Comparison of ENCODE assay signal across 8 cellular contexts in the genomic region with DNA sequence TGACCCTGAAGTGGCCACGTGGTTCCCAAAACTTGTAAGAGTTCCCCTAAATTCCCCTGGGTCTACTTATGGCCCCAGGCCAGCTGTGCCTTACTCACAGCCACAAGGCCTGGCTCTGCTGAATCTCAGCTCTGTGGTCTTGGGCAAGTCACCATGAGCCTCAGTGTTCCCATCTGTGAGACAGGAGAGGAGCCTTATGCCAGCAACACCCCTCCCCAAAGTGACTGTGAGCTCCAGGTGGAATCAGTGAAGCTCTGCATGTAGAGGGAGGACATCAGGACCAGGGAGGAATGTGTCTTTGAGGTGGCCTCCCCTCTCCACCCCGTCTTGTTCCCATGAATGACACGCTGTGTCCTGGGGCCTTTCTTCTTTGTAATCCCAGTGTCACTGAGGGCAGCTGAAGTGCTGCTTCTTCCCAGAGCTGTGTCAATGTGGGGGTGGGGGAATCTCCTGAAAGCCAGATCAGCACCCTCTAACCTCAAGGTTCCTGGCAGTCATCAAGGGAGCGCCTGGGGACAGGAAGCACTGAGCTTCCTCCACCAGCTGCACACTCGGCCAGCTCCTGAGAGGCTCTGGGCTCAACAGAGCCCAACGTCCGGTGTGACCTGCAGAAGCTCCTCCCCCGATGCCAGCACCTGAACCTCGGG.
DNase-seq lines count a peak whose midpoint lies in the region; ATAC-seq and TF ChIP-seq lines count a peak whose summit lies in the region.

No MANE protein-coding gene starts in this region.

- peak; percentile 55 for ATAC-seq in HG02798 (IDR thresholded peaks at IDR 0.05; ENCODE audit: poor library complexity, unreplicated experiment)

- 50 to 61% (median 51%) methylated on average over 9 of the region's 9 CpGs for WGBS in ovary, 3 donors
- WGBS in esophagus muscularis mucosa = 71% methylated on average over 4 of the region's 9 CpGs

- H3K27me3 ChIP-seq in ACC112 (ENCODE audit: insufficient read depth, low read length) (no peaks in the 10 kb centered on the region), ovary (no peaks in the 10 kb centered on the region), esophagus muscularis mucosa (no peaks in the 10 kb centered on the region)
- H3K27me3 ChIP-seq in effector memory CD4-positive, alpha-beta T cell (replicated peaks; ENCODE audit: control insufficient read depth, insufficient read depth, low read length, poor library complexity, severe bottlenecking) = no peaks in the 10 kb centered on the region

- TF ChIP-seq CTCF in ovary (IDR thresholded peaks at IDR 0.05) (no peak), esophagus muscularis mucosa (IDR thresholded peaks at IDR 0.05) (no peak)

- H3K36me3 ChIP-seq in ACC112 (ENCODE audit: insufficient read depth, low read length) (no peaks in the 10 kb centered on the region), ovary (no peaks in the 10 kb centered on the region), esophagus muscularis mucosa (no peaks in the 10 kb centered on the region)
- no peaks in the 10 kb centered on the region for H3K36me3 ChIP-seq in effector memory CD4-positive, alpha-beta T cell (ENCODE audit: control insufficient read depth, insufficient read depth, low read length)

- H3K27ac ChIP-seq in ACC112 (ENCODE audit: low read depth, low read length) = peak overlapping the region; percentile 51; the same call in 1 of the 2 replicates
- H3K27ac ChIP-seq in effector memory CD4-positive, alpha-beta T cell (ENCODE audit: insufficient read depth, low read length, poor library complexity, severe bottlenecking) = no peak overlapping the region
- peak overlapping the region in 1 of 2 donors; percentile 16 for H3K27ac ChIP-seq in ovary
- H3K27ac ChIP-seq in esophagus muscularis mucosa (replicated peaks in 1 of 4) = no peak overlapping the region

- peaks cover 2% of the 10 kb centered on the region for H3K9me3 ChIP-seq in effector memory CD4-positive, alpha-beta T cell (ENCODE audit: control insufficient read depth, low read length)
- H3K9me3 ChIP-seq in ovary (no peaks in the 10 kb centered on the region), esophagus muscularis mucosa (peaks cover 0 to 6% (median 2%) of the 10 kb centered on the region in 4 donors)

- peak; percentile 53 for TF ChIP-seq POLR2A in GM15510 (IDR thresholded peaks at IDR 0.05; ENCODE audit: borderline replicate concordance, extremely low read depth, insufficient read length)
- no peak for TF ChIP-seq POLR2A in ovary (IDR thresholded peaks at IDR 0.05)
- TF ChIP-seq POLR2A in esophagus muscularis mucosa (IDR thresholded peaks at IDR 0.05; ENCODE audit: low read depth) = no peak

- intact Hi-C loops in ovary (cut with DNase I) = no loop called here
- intact Hi-C loops in esophagus muscularis mucosa (cut with DNase I) = no loop called here

- no peaks in the 10 kb centered on the region for H3K79me2 ChIP-seq in ACC112 (ENCODE audit: control insufficient read depth, insufficient read depth, low read length, unreplicated experiment)

- H3K4me1 ChIP-seq in ACC112 (ENCODE audit: control insufficient read depth, insufficient read depth, low read length, unreplicated experiment) (peaks cover 64% of the 10 kb centered on the region), ovary (ENCODE audit: insufficient read depth) (peaks cover 23% of the 10 kb centered on the region), esophagus muscularis mucosa (peaks cover 19 to 36% (median 34%) of the 10 kb centered on the region in 4 donors)
- H3K4me1 ChIP-seq in effector memory CD4-positive, alpha-beta T cell (ENCODE audit: control insufficient read depth, insufficient read depth, low read length, poor library complexity, severe bottlenecking) = peaks cover 30% of the 10 kb centered on the region

- DNase-seq in OCI-M1 (lab: John Stamatoyannopoulos, UW) = peak; percentile 48
- DNase-seq in effector memory CD4-positive, alpha-beta T cell = no peak
- peak; percentile 74 to 80 (median 77) for DNase-seq in ovary
- no peak for DNase-seq in GM19240 (ENCODE audit: insufficient read length, low spot score)
- DNase-seq in esophagus muscularis mucosa (ENCODE audit: extremely low spot score) = no peak

- no peak overlapping the region for H2AFZ ChIP-seq in ACC112 (ENCODE audit: low read length, unreplicated experiment)

- TF ChIP-seq EP300 in ovary (IDR thresholded peaks at IDR 0.05) = no peak
- no peak for TF ChIP-seq EP300 in esophagus muscularis mucosa (IDR thresholded peaks at IDR 0.05)

- H3K4me3 ChIP-seq in ACC112 (ENCODE audit: low read depth, low read length) (no peak overlapping the region), ovary (no peak overlapping the region), esophagus muscularis mucosa (no peak overlapping the region)
- H3K4me3 ChIP-seq in effector memory CD4-positive, alpha-beta T cell (ENCODE audit: insufficient read depth, low read depth, low read length, poor library complexity, severe bottlenecking) = peak overlapping the region; percentile 13

Comparison
In these comparisons a context has a peak if more than half of its experiments do, and no peak if none do; other contexts are left out.
1. DNase-seq: peak in OCI-M1 (single experiment) and ovary (5 of 5); none in effector memory CD4-positive, alpha-beta T cell (0 of 3), GM19240 (single experiment) and esophagus muscularis mucosa (single experiment).